Comparison of ENCODE assay signal across 12 cellular contexts in genomic region chr12:47814539-47815170, GRCh38. TPM values are rescaled to one million over a fixed set of nuclear protein-coding genes. Genes with fewer than 3 reads are reported as not detected.
DNase-seq lines count a peak whose midpoint lies in the region; ATAC-seq, FAIRE-seq and TF ChIP-seq lines count a peak whose summit lies in the region.
"Had no signal": no experiment of that assay in that cellular context is flagged by ENCODE, and none has a peak within 500 bp of the region (broad histone marks: within the 10 kb centered on the region; RNA-seq: fewer than 3 reads in every experiment).

No MANE protein-coding gene starts in this region.

- H2AFZ ChIP-seq in KMS-11 (ENCODE audit: low read depth) = no peak overlapping the region

- H3K9me3 Mint-ChIP-seq in chondrocyte (ENCODE audit: low read depth) = no peaks in the 10 kb centered on the region
- H3K9me3 Mint-ChIP-seq in nephron progenitor cell = no peaks in the 10 kb centered on the region

- H3K79me2 ChIP-seq in KMS-11 (ENCODE audit: insufficient read depth, low read depth) = peaks cover 85% of the 10 kb centered on the region

- H4K20me1 ChIP-seq in KMS-11 (ENCODE audit: insufficient read depth) = no peaks in the 10 kb centered on the region

- H3K4me1 ChIP-seq in A549 (peaks cover 82% of the 10 kb centered on the region), KMS-11 (ENCODE audit: low read depth, poor library complexity, severe bottlenecking) (peaks cover 82% of the 10 kb centered on the region)

- DNase-seq in A549 (ENCODE audit: low read depth in 1 of 2, low spot score in 1 of 2) (no peak), chondrocyte (ENCODE audit: low spot score) (no peak), nephron progenitor cell (no peak), NCI-H146 treated with DMSO at 0.1 percent for 48 hours (lab: John Stamatoyannopoulos, UW; ENCODE audit: unreplicated experiment) (no peak), COLO668 (lab: John Stamatoyannopoulos, UW; ENCODE audit: unreplicated experiment) (no peak)
- DNase-seq: central memory CD4-positive, alpha-beta T cell; DMS79 treated with DMSO at 0.1 percent for 48 hours; stimulated activated naive CD4-positive, alpha-beta T cell treated with Interleukin-2 at 50 U/mL for 16 hours had no signal

- H3K27ac ChIP-seq in A549 = peak overlapping the region in 1 of 2 experiments; percentile 85; a peak in 3 of 6 replicates
- peak overlapping the region; percentile 88 for H3K27ac ChIP-seq in KMS-11

- no peak for FAIRE-seq in A549 (lab: Jason Lieb, UNC)

- H3K27me3 Mint-ChIP-seq in chondrocyte (ENCODE audit: low read depth) (no peaks in the 10 kb centered on the region), nephron progenitor cell (ENCODE audit: low read depth, poor library complexity) (no peaks in the 10 kb centered on the region)

- POLR2A ChIA-PET in A549 (lab: Yijun Ruan, JAX) = no interaction called here

- H3K36me3 Mint-ChIP-seq in chondrocyte (ENCODE audit: low read depth) (no peaks in the 10 kb centered on the region), nephron progenitor cell (ENCODE audit: low read depth) (peaks cover 4% of the 10 kb centered on the region)

- no peak for TF ChIP-seq POLR2A in A549 (IDR thresholded peaks at IDR 0.05; ENCODE audit: low read length)

- no peak for TF ChIP-seq RAD21 in A549 (conservative IDR thresholded peaks at IDR 0.05 in 1 of 2, IDR thresholded peaks at IDR 0.05 in 1 of 2)

- TF ChIP-seq CTCF in A549 (IDR thresholded peaks at IDR 0.05) (no peak), KMS-11 (conservative IDR thresholded peaks at IDR 0.05; ENCODE audit: low read depth, low read length) (no peak), chondrocyte (IDR thresholded peaks at IDR 0.05) (no peak), nephron progenitor cell (IDR thresholded peaks at IDR 0.05) (no peak)

- H3K4me1 Mint-ChIP-seq in chondrocyte (ENCODE audit: low read depth) = peaks cover 90% of the 10 kb centered on the region
- H3K4me1 Mint-ChIP-seq in nephron progenitor cell = peaks cover 87% of the 10 kb centered on the region

- H3K9ac ChIP-seq in KMS-11 = peak overlapping the region; percentile 57; the same call in 1 of the 2 replicates

- 78% methylated on average over 3 of the region's 3 CpGs for WGBS in A549 (ENCODE audit: missing lambda C conversion rate)

- no peaks in the 10 kb centered on the region for H3K9me3 ChIP-seq in A549
- H3K9me3 ChIP-seq: mucosa of descending colon had no signal

- TF ChIP-seq EP300 in A549 (IDR thresholded peaks at IDR 0.05) = no peak

- H3K4me3 ChIP-seq in A549 = no peak overlapping the region
- H3K4me3 ChIP-seq in KMS-11 (IDR thresholded peaks at IDR 0.05; ENCODE audit: insufficient read depth, low read depth, low read length) = no peak overlapping the region
- H3K4me3 ChIP-seq: mucosa of descending colon had no signal

- H3K27ac Mint-ChIP-seq in chondrocyte (ENCODE audit: unreplicated experiment) (peak overlapping the region; percentile 27), nephron progenitor cell (peak overlapping the region; percentile 99)

- no peak for ATAC-seq in A549
- no peak for ATAC-seq in GM18867 (IDR thresholded peaks at IDR 0.05; ENCODE audit: unreplicated experiment)
- no peak for ATAC-seq in GM21717 (IDR thresholded peaks at IDR 0.05; ENCODE audit: unreplicated experiment)

- H3K36me3 ChIP-seq in KMS-11 (ENCODE audit: insufficient read depth) = no peaks in the 10 kb centered on the region; the same call in 1 of the 2 replicates

- CTCF ChIA-PET in A549 (lab: Yijun Ruan, JAX) = interaction anchor here (1.1 to 59.0 kb wide), 4 partner anchors 15 to 72 kb away, joined by 3 to 1532 read pairs (median 17); no protein-coding TSS in a partner anchor

- no peaks in the 10 kb centered on the region for H3K27me3 ChIP-seq in KMS-11 (ENCODE audit: insufficient read depth, low read depth)

- H3K4me2 ChIP-seq in A549 (peak overlapping the region; percentile 94; the same call in 1 of the 3 replicates), KMS-11 (peak overlapping the region; percentile 99)

- H3K4me3 Mint-ChIP-seq in chondrocyte (ENCODE audit: unreplicated experiment) = no peak overlapping the region
- H3K4me3 Mint-ChIP-seq in nephron progenitor cell = peak overlapping the region; percentile 39

TF ChIP-seq in A549, 52 proteins besides CTCF, POLR2A, EP300 and RAD21:
- TF ChIP-seq HOXB5 (CRISPR knock-in tag; IDR thresholded peaks at IDR 0.05) = no peak
- no peak for TF ChIP-seq RFX5 (IDR thresholded peaks at IDR 0.05)
- TF ChIP-seq FOXS1 (CRISPR knock-in tag; IDR thresholded peaks at IDR 0.05) = no peak
- no peak for TF ChIP-seq FOSL2 (IDR thresholded peaks at IDR 0.05)
- TF ChIP-seq FOSL2 (CRISPR knock-in tag; IDR thresholded peaks at IDR 0.05) = no peak

RNA-seq across cellular contexts. Expression of gene HDAC7, which starts 5.0 kb away (rescaled TPM):
- 17.2 and 20.8 TPM in 2 replicates for polyA plus RNA-seq in A549 (2011; rRNA removed)
- 42.9 and 56.8 TPM in 2 replicates for polyA plus RNA-seq in A549 (2012; cell fraction: cytosol; rRNA removed)
- 170 and 171 TPM in 2 replicates for polyA plus RNA-seq in A549 (2012; cell fraction: nucleus; rRNA removed)
- 34.1 to 38.9 TPM (median 36.0 TPM) in 3 replicates for polyA plus RNA-seq in A549 (2017; fragmentation: RNase III; extraction: RNeasy Plus Mini Kit Qiagen cat#74134 plus additional on column Dnase treatment)
- polyA minus RNA-seq in A549 (2011; rRNA and poly(A)+ RNA removed) = 20.2 and 26.1 TPM in 2 replicates
- 79.1 to 93.2 TPM (median 89.6 TPM) in 3 replicates for total RNA-seq in chondrocyte

RNA-seq across cellular contexts. Expression of gene SLC48A1, which starts 41.6 kb away (rescaled TPM):
- polyA plus RNA-seq in A549 (2011; rRNA removed) = 25.1 and 27.3 TPM in 2 replicates
- 27.5 and 39.0 TPM in 2 replicates for polyA plus RNA-seq in A549 (2012; cell fraction: cytosol; rRNA removed)
- polyA plus RNA-seq in A549 (2012; cell fraction: nucleus; rRNA removed) = 43.0 and 43.8 TPM in 2 replicates
- 32.6 to 35.2 TPM (median 33.3 TPM) in 3 replicates for polyA plus RNA-seq in A549 (2017; fragmentation: RNase III; extraction: RNeasy Plus Mini Kit Qiagen cat#74134 plus additional on column Dnase treatment)
- polyA minus RNA-seq in A549 (2011; rRNA and poly(A)+ RNA removed) = 37.7 and 42.9 TPM in 2 replicates
- total RNA-seq in chondrocyte = 11.4 to 18.4 TPM (median 11.5 TPM) in 3 replicates

RNA-seq across cellular contexts. Expression of gene RAPGEF3, which starts 56.0 kb away (rescaled TPM):
- polyA plus RNA-seq in A549 (2011; rRNA removed) = 0.70 and 0.75 TPM in 2 replicates
- polyA plus RNA-seq in A549 (2012; cell fraction: cytosol; rRNA removed) = 0.69 and 0.70 TPM in 2 replicates
- 2.3 and 2.9 TPM in 2 replicates for polyA plus RNA-seq in A549 (2012; cell fraction: nucleus; rRNA removed)
- 0.69 to 0.89 TPM (median 0.88 TPM) in 3 replicates for polyA plus RNA-seq in A549 (2017; fragmentation: RNase III; extraction: RNeasy Plus Mini Kit Qiagen cat#74134 plus additional on column Dnase treatment)
- 1.8 and 2.2 TPM in 2 replicates for polyA minus RNA-seq in A549 (2011; rRNA and poly(A)+ RNA removed)
- 1.3 to 1.8 TPM (median 1.3 TPM) in 3 replicates for total RNA-seq in chondrocyte
